In the genomic region with DNA sequence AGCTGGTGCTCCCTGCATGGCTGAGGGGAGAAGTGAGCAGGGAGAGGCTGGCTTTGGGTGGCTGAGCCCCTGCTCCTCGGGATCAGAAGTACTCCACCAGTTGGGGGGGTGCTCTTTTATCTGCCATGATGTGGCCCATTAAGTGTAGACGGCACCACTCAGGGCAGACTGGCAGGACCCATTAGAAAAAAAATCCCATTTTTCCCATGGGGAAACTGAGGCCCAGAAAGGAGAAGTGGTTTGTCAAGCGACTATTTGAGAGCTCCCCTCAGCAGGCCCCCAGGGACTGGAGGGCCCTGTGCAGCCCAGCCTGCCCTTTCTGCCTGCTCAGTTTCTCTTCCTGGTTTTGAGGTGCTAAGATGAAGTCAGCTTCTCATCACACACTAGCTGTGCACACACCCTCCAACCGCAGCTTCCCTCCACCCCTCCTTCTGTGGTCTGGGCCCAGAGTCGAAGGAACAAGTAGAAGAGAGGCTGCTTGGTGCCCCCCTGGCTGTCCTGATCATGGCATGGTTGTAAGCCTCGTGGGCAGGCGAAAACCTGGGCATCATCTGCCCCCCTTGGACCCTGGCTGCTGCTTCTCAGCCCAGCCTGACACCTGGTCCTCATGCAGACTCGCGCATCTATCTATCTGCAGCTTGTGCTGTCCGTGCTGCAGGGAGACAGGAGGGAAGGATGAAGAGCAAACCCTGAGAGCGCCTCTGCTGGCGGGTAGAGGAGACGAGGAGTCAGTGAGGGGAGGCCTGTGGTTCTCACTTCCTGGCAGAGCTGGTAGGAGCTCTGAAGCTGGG, we compare ENCODE assay signal across 8 cellular contexts. TPM values are rescaled to one million over a fixed set of nuclear protein-coding genes. Genes with fewer than 3 reads are reported as not detected.
A peak's percentile ranks its signal among the peaks of the same experiment; 100 is the strongest.
DNase-seq lines count a peak whose midpoint lies in the region; ATAC-seq and TF ChIP-seq lines count a peak whose summit lies in the region.

No MANE protein-coding gene starts in this region.

- H4K20me1 ChIP-seq in smooth muscle cell (ENCODE audit: low read depth), result peaks cover 99% of the 10 kb centered on the region

- peak overlapping the region; percentile 21 for H3K27ac ChIP-seq in smooth muscle cell (ENCODE audit: low read depth)

- H3F3A ChIP-seq in smooth muscle cell (ENCODE audit: low read depth), result peaks cover 12% of the 10 kb centered on the region

- peak; percentile 42 for ATAC-seq in GM19397 (IDR thresholded peaks at IDR 0.05; ENCODE audit: unreplicated experiment)
- ATAC-seq in HG03520 (IDR thresholded peaks at IDR 0.05; ENCODE audit: unreplicated experiment), result peak; percentile 48
- ATAC-seq in left cardiac atrium, result peak; percentile 38 to 42

- H3K4me3 Mint-ChIP-seq in CD14-positive monocyte, result peak overlapping the region; percentile 94 to 95

- H3K9me3 Mint-ChIP-seq in CD14-positive monocyte, result peaks cover 0 to 2% (median 0%) of the 10 kb centered on the region in 7 donors

- H3K4me3 ChIP-seq in smooth muscle cell, result no peak overlapping the region

- DNase-seq in CD14-positive monocyte (ENCODE audit: low spot score), result peak; percentile 94
- peak; percentile 60 for DNase-seq in SW480 (ENCODE audit: low spot score)
- DNase-seq in activated naive CD8-positive, alpha-beta T cell treated with anti-CD3 and anti-CD28 coated beads, Interleukin-2, amount 50 U/mL, for 16 hours (ENCODE audit: low read depth, low spot score), result peak; percentile 77
- peak; percentile 67 for DNase-seq in left cardiac atrium
- DNase-seq in smooth muscle cell (lab: John Stamatoyannopoulos, UW; ENCODE audit: unreplicated experiment), result peak; percentile 11
- DNase-seq in NCI-H446 treated with DMSO at 0.1 percent for 48 hours (lab: John Stamatoyannopoulos, UW), result no peak

- peaks cover 22% of the 10 kb centered on the region for H3K4me1 ChIP-seq in smooth muscle cell (ENCODE audit: low read depth)

- no peak overlapping the region for H2AFZ ChIP-seq in smooth muscle cell (ENCODE audit: low read depth)

- no peaks in the 10 kb centered on the region for H3K27me3 ChIP-seq in smooth muscle cell (ENCODE audit: low read depth)

- H3K9ac ChIP-seq in smooth muscle cell (ENCODE audit: low read depth), result no peak overlapping the region

- H3K79me2 ChIP-seq in smooth muscle cell (ENCODE audit: low read depth), result peaks cover 86% of the 10 kb centered on the region

- H3K9me3 ChIP-seq in smooth muscle cell (replicated peaks; ENCODE audit: low read depth), result no peaks in the 10 kb centered on the region

- H3K36me3 ChIP-seq in smooth muscle cell (ENCODE audit: low read depth), result no peaks in the 10 kb centered on the region

- TF ChIP-seq CTCF in CD14-positive monocyte (IDR thresholded peaks at IDR 0.05) (peak; percentile 82), smooth muscle cell (IDR thresholded peaks at IDR 0.05; ENCODE audit: borderline replicate concordance, insufficient read depth, poor library complexity, severe bottlenecking) (peak; percentile 57)

- peak overlapping the region; percentile 99 to 100 (median 100) for H3K27ac Mint-ChIP-seq in CD14-positive monocyte

- peaks cover 0 to 2% (median 0%) of the 10 kb centered on the region in 3 donors for H3K27me3 Mint-ChIP-seq in CD14-positive monocyte (ENCODE audit: low read depth in 3 of 3)

- intact Hi-C loops in CD14-positive monocyte (cut with micrococcal nuclease) (loop anchor here in 1 of 2 donors (2.0 kb wide), 1 partner anchor 17 kb away; no protein-coding TSS in a partner anchor), left cardiac atrium (cut with DNase I) (loop anchor here in 1 of 2 donors (10.0 kb wide), 2 partner anchors 47 to 117 kb away; a partner anchor contains a TSS)

- H3K4me2 ChIP-seq in smooth muscle cell, result peak overlapping the region; percentile 67

- 44% methylated on average over 13 of the region's 13 CpGs for WGBS in smooth muscle cell (ENCODE audit: low lambda C conversion rate)

- peaks cover 44 to 61% of the 10 kb centered on the region in 2 donors for H3K36me3 Mint-ChIP-seq in CD14-positive monocyte

- H3K4me1 Mint-ChIP-seq in CD14-positive monocyte, result peaks cover 86% of the 10 kb centered on the region

RNA-seq across cellular contexts. Expression of a gene that starts 5.6 kb away (rescaled TPM):
- polyA plus RNA-seq in CD14-positive monocyte (100 to 1,000 TPM in 1 of 2 donors, 10 to 100 TPM in 1; 79.0 to 106 TPM), smooth muscle cell (14.1 and 16.5 TPM in 2 replicates)
- total RNA-seq in left cardiac atrium (10 to 100 TPM; 49.7 to 59.2 TPM), smooth muscle cell (10.4 and 19.6 TPM in 2 replicates)

RNA-seq across cellular contexts. Expression of a gene that starts 25.2 kb away (rescaled TPM):
- polyA plus RNA-seq in CD14-positive monocyte (not detected), smooth muscle cell (not detected in 2 replicates)
- total RNA-seq in left cardiac atrium (100 to 1,000 TPM in 1 of 2 donors, 10 to 100 TPM in 1; 72.9 to 110 TPM), smooth muscle cell (not detected in 2 replicates)

RNA-seq across cellular contexts. Expression of a gene that starts 38.8 kb away (rescaled TPM):
- polyA plus RNA-seq in CD14-positive monocyte (not detected), smooth muscle cell (not detected in 2 replicates)
- total RNA-seq in left cardiac atrium (under 1 TPM in 1 of 2 donors, not detected in 1; 0.12 TPM), smooth muscle cell (not detected in 2 replicates)

RNA-seq across cellular contexts. Expression of a gene that starts 39.0 kb away (rescaled TPM):
- polyA plus RNA-seq in CD14-positive monocyte, result not detected
- total RNA-seq in left cardiac atrium, result 10 to 100 TPM; 11.0 to 24.5 TPM
- total RNA-seq in smooth muscle cell, result 0.04 and 0.22 TPM in 2 replicates
- polyA plus RNA-seq in smooth muscle cell, result not detected in 2 replicates

RNA-seq across cellular contexts. Expression of a gene that starts 55.5 kb away (rescaled TPM):
- 10 to 100 TPM in 1 of 2 donors, 1 to 10 TPM in 1; 9.4 to 16.0 TPM for polyA plus RNA-seq in CD14-positive monocyte
- total RNA-seq in left cardiac atrium, result 10 to 100 TPM; 35.3 to 41.4 TPM
- total RNA-seq in smooth muscle cell, result 14.2 and 24.1 TPM in 2 replicates
- polyA plus RNA-seq in smooth muscle cell, result 20.8 and 23.7 TPM in 2 replicates

Comparison
In these comparisons a context has a peak if more than half of its experiments do, and no peak if none do; other contexts are left out.
1. RNA of a gene that starts 25.2 kb away (total RNA-seq): 72.9 to 110 TPM in left cardiac atrium; not detected in smooth muscle cell; every median in the first group is over 10 times any median in the second.
2. Peak in every context shown above with its lines, with median percentiles within 50 percentile points of each other: ATAC-seq.